In the genomic region with DNA sequence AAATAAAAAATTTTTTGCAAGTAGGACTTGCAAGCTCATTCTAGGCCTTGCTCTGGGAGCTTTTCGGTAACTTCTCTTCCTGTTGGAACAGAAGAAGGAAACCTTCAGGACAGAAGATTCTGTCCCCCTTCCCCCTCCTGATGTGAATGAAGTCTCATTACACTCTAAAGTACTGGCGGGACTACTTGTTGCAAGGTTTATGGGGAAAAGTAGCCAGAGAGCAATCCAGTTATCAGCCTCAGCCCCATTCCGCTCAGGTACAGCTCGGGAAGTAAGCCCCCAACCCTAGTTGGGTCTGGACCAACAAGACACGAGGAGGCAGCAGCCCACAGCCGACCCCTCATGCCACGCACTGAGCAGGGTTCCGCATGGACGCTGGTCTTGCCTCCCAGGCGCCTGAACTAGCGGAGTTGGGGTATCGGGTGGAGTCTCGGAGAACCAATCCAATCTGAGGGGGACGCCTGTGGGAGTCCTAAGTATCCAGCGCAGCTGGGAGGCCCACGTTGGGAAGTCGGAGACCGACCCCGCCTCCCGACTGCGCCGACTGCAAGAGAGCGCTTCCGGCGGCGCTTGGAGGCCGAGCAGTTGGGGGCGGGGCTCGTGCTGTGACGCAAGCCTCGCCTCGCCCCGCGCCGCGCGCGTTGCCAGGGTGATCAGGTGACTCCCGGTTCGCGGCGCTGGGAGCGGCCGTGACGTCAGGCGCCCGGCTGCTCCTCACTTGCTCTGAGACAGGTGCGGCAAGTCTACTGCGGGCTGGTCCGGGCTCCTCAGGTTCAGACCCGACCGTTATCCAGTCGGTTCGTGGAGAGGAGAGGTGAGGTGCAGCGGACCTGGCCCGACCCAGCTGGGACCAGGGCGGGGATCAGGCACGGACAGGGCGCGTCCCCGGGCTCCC, we compare ENCODE assay signal across 8 cellular contexts. TPM values are rescaled to one million over a fixed set of nuclear protein-coding genes. Genes with fewer than 3 reads are reported as not detected.
DNase-seq lines count a peak whose midpoint lies in the region; ATAC-seq and TF ChIP-seq lines count a peak whose summit lies in the region.

A gene with protein sequence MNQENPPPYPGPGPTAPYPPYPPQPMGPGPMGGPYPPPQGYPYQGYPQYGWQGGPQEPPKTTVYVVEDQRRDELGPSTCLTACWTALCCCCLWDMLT (plus strand): TSS at position 717 of the 895 bp plus-strand sequence. CDS start 19,278 bp downstream, outside the sequence.

- H3K9me3 ChIP-seq in muscle layer of colon (ENCODE audit: low read length), result no peaks in the 10 kb centered on the region

- H3K4me1 ChIP-seq in muscle layer of colon (ENCODE audit: insufficient read depth, low read length), result peaks cover 24% of the 10 kb centered on the region

- peak within 1 kb of the TSS; percentile 93 for H3K27ac ChIP-seq in muscle layer of colon (ENCODE audit: low read depth, low read length)

- H3K4me3 ChIP-seq in muscle layer of colon (ENCODE audit: low read depth in 1 of 2, low read length in 2 of 2), result peak within 1 kb of the TSS; percentile 66 to 95

- DNase-seq in DMS153 treated with DMSO at 0.1 percent for 48 hours (lab: John Stamatoyannopoulos, UW; ENCODE audit: unreplicated experiment) (peak; percentile 51), KG1 (lab: John Stamatoyannopoulos, UW) (peak; percentile 36)
- DNase-seq in activated T-cell treated with anti-CD3 and anti-CD28 coated beads, Interleukin-2, amount 50 U/mL, for 48 hours, result peak; percentile 95 to 98
- peak; percentile 88 for DNase-seq in stimulated activated CD8-positive, alpha-beta memory T cell treated with anti-CD3 and anti-CD28 coated beads, Interleukin-7, amount 100 ng/mL, for 24 hours (ENCODE audit: low read depth)

- peak within 1 kb of the TSS; percentile 87 for H3K9ac ChIP-seq in muscle layer of colon (ENCODE audit: low read length)

- no peaks in the 10 kb centered on the region for H3K27me3 ChIP-seq in muscle layer of colon (ENCODE audit: control insufficient read depth in 1 of 2, insufficient read depth in 2 of 2, low read length in 2 of 2)

- H3K36me3 ChIP-seq in muscle layer of colon (ENCODE audit: insufficient read depth, low read length), result no peaks in the 10 kb centered on the region

- ATAC-seq in GM21717 (IDR thresholded peaks at IDR 0.05; ENCODE audit: unreplicated experiment) (peak; percentile 94), esophagus mucosa (peak; percentile 98)

TF ChIP-seq in PFSK-1, 5 proteins besides CTCF, POLR2A, EP300 and RAD21:
- TF ChIP-seq SIN3A (IDR thresholded peaks at IDR 0.05; ENCODE audit: borderline replicate concordance, insufficient read depth, low read length) (0 out of 2 replicates have a peak, but pooled peaks have one; percentile 9), POLR2AphosphoS5 (IDR thresholded peaks at IDR 0.05; ENCODE audit: low read depth, low read length) (peak; percentile 82), TAF1 (IDR thresholded peaks at IDR 0.05; ENCODE audit: borderline replicate concordance, insufficient read depth, low read length) (peak; percentile 71; the same call in 1 of the 2 replicates), FOXP2 (optimal IDR thresholded peaks at IDR 0.05; ENCODE audit: borderline replicate concordance, extremely low read depth, extremely low read length, insufficient read depth) (peak; percentile 97)
- TF ChIP-seq, protein P1, sequence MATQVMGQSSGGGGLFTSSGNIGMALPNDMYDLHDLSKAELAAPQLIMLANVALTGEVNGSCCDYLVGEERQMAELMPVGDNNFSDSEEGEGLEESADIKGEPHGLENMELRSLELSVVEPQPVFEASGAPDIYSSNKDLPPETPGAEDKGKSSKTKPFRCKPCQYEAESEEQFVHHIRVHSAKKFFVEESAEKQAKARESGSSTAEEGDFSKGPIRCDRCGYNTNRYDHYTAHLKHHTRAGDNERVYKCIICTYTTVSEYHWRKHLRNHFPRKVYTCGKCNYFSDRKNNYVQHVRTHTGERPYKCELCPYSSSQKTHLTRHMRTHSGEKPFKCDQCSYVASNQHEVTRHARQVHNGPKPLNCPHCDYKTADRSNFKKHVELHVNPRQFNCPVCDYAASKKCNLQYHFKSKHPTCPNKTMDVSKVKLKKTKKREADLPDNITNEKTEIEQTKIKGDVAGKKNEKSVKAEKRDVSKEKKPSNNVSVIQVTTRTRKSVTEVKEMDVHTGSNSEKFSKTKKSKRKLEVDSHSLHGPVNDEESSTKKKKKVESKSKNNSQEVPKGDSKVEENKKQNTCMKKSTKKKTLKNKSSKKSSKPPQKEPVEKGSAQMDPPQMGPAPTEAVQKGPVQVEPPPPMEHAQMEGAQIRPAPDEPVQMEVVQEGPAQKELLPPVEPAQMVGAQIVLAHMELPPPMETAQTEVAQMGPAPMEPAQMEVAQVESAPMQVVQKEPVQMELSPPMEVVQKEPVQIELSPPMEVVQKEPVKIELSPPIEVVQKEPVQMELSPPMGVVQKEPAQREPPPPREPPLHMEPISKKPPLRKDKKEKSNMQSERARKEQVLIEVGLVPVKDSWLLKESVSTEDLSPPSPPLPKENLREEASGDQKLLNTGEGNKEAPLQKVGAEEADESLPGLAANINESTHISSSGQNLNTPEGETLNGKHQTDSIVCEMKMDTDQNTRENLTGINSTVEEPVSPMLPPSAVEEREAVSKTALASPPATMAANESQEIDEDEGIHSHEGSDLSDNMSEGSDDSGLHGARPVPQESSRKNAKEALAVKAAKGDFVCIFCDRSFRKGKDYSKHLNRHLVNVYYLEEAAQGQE (IDR thresholded peaks at IDR 0.05; ENCODE audit: insufficient read depth in 1 of 2, low read depth in 2 of 2, low read length in 2 of 2), result no peak

RNA-seq across cellular contexts. Expression of the gene that starts here (rescaled TPM):
- polyA plus RNA-seq in PFSK-1 (2012; ENCODE audit: insufficient read length, low read depth), result 175 TPM
- total RNA-seq in esophagus mucosa, result 11.4 TPM

Comparison
In these comparisons a context has a peak if more than half of its experiments do, and no peak if none do; other contexts are left out.
1. Peak in every context shown above with its lines: DNase-seq, ATAC-seq, H3K4me3 ChIP-seq and H3K27ac ChIP-seq.
2. DNase-seq: peak in every context shown above with its lines; median percentile 96 in activated T-cell treated with anti-CD3 and anti-CD28 coated beads, Interleukin-2, amount 50 U/mL, for 48 hours; 88 in stimulated activated CD8-positive, alpha-beta memory T cell treated with anti-CD3 and anti-CD28 coated beads, Interleukin-7, amount 100 ng/mL, for 24 hours; 51 in DMS153 treated with DMSO at 0.1 percent for 48 hours; 36 in KG1.